In the genomic region with DNA sequence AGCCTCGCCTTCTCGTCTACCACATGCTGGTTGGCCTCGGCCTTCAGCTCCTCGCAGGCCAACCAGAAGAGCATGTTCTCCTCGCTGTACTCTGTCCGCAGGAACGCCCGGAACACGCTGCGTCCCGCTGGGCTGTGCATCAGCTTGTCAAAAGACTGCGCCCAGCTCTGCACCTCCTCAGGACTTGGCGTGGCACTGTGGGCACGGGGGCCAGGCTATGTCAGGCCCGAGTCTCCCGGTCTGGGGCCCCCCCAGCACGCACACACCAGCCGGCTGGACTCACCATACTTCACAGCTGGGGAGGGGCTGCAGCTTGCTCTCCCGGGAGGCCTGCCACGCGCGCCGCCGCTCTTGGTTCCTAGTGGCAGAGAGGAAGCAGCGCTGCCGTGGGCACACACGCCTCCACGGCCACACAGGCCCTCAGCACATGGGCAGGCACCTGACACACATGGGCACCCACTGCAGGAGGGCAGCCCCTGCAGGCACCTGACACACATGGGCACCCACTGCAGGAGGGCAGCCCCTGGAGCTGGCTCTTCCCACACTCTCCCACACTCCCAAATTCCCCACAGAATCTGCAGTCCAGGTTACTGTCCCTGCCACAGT, we compare ENCODE assay signal across 22 cellular contexts. TPM values are rescaled to one million over a fixed set of nuclear protein-coding genes. Genes with fewer than 3 reads are reported as not detected.
"Had no signal": no experiment of that assay in that cellular context is flagged by ENCODE, and none has a peak within 500 bp of the region (broad histone marks: within the 10 kb centered on the region; RNA-seq: fewer than 3 reads in every experiment).

No MANE protein-coding gene starts in this region.

- DNase-seq: activated CD4-positive, alpha-beta T cell treated with anti-CD3 and anti-CD28 coated beads, Interleukin-2, amount 10 ng/mL, durations not matched to agents 24 days and 14 days; activated CD8-positive, alpha-beta memory T cell treated with anti-CD3 and anti-CD28 coated beads, Interleukin-2, amount 50 U/mL, for 4 hours; activated effector memory CD4-positive, alpha-beta T cell treated with Interleukin-2 at 50 U/mL for 16 hours; activated naive CD4-positive, alpha-beta T cell treated with anti-CD3 and anti-CD28 coated beads, Interleukin-2, amount 10 ng/mL, durations not matched to agents 7 days and 5 days; activated T-cell treated with anti-CD3 and anti-CD28 coated beads, Interleukin-2, amount 50 U/mL, for 48 hours; cerebellar nuclear complex; cortex of kidney; erythroblast; hypothalamus; islet precursor cell; left colon; lower lobe of right lung; stimulated activated CD4-positive, alpha-beta T cell treated with anti-CD3 and anti-CD28 coated beads, Interleukin-2, amount 100 ng/mL, for 24 hours; stomach; T1000; testis had no signal

- H3K27me3 ChIP-seq: breast epithelium, stomach, testis had no signal

- H3K27ac ChIP-seq: breast epithelium, lower lobe of right lung, stomach, testis had no signal

- H3K9me3 ChIP-seq: breast epithelium, lower lobe of right lung, stomach, testis had no signal

- H3K36me3 Mint-ChIP-seq: type B pancreatic cell had no signal

- H3K27me3 Mint-ChIP-seq: activated CD4-positive, alpha-beta T cell treated with anti-CD3 and anti-CD28 coated beads, Interleukin-2, amount 10 ng/mL, durations not matched to agents 24 days and 14 days; activated naive CD4-positive, alpha-beta T cell treated with anti-CD3 and anti-CD28 coated beads, Interleukin-2, amount 10 ng/mL, durations not matched to agents 7 days and 5 days; type B pancreatic cell had no signal

- H3K4me3 ChIP-seq: breast epithelium, lower lobe of right lung, stomach, testis had no signal

- H3K27ac Mint-ChIP-seq: activated naive CD4-positive, alpha-beta T cell treated with anti-CD3 and anti-CD28 coated beads, Interleukin-2, amount 10 ng/mL, durations not matched to agents 7 days and 5 days; nephron; type B pancreatic cell had no signal

- H3K4me1 Mint-ChIP-seq: nephron had no signal

- ATAC-seq: left colon, lower lobe of right lung had no signal

- H3K36me3 ChIP-seq: breast epithelium had no signal

- H3K4me3 Mint-ChIP-seq: activated CD4-positive, alpha-beta T cell treated with anti-CD3 and anti-CD28 coated beads, Interleukin-2, amount 10 ng/mL, durations not matched to agents 24 days and 14 days; activated naive CD4-positive, alpha-beta T cell treated with anti-CD3 and anti-CD28 coated beads, Interleukin-2, amount 10 ng/mL, durations not matched to agents 7 days and 5 days; nephron; type B pancreatic cell had no signal

- H3K9me3 Mint-ChIP-seq: activated CD4-positive, alpha-beta T cell treated with anti-CD3 and anti-CD28 coated beads, Interleukin-2, amount 10 ng/mL, durations not matched to agents 24 days and 14 days; activated naive CD4-positive, alpha-beta T cell treated with anti-CD3 and anti-CD28 coated beads, Interleukin-2, amount 10 ng/mL, durations not matched to agents 7 days and 5 days; nephron; type B pancreatic cell had no signal

RNA-seq across cellular contexts. Expression of gene LKAAEAR1, which starts 9.9 kb away (rescaled TPM):
- total RNA-seq: astrocyte; left colon; posterior vena cava; stomach; T-helper 1 cell treated with Interleukin-12 subunit alpha and Interleukin-12 subunit beta and Interleukin-4 antibody, amounts not matched to agents 30 ng/mL and 1 ng/mL, for 36 hours had no signal
